1 cellular context compared by ENCODE assay signal in the genomic region with DNA sequence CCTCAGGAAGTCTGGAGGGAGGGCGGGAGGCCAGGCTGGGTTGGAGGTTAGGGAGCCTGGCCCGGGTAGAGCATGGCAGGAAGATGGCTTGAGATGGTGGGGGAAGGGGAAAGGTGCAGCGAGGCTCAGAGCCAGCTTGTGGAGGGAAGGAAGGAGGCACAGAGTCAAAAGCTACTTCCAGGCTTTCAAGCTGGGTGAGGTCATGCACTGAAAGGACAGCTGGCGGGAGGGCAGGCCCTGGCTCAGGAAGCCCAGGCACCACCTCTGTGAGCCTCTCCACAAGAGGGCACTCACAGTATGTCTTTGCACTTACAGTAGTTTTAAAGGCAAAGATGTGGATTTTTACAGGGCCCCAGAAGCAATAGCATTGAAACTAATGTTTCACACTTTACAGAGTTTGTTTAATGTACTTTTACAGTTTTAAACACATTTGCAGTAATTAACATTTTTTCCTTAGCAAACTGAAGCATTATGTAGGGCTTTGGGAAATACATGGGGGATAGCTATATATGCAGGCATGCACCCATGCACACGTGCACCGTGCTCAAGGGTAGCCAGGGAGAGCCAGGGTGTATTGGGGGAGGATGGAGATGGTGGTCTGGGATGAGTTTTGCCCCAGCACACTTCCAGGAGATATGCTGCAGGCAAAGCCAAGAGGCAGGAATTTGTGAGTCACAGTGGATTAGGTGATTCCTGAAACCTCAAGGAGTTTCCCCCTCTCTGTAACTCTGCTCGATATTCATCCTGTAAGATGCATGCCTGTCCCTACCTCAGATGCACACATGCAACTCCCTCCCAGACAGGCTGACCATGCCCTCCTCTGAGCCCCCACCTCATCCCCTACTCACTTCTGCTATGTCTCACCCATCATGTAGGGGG.
TF ChIP-seq lines count a peak whose summit lies in the region.

No MANE protein-coding gene starts in this region.

TF ChIP-seq in K562, 482 proteins besides CTCF, POLR2A, EP300 and RAD21:
- TF ChIP-seq NFATC3 (IDR thresholded peaks at IDR 0.05) (no peak), ZBTB33 (CRISPR knock-in tag; IDR thresholded peaks at IDR 0.05) (peak; percentile 82), DEAF1 (CRISPR knock-in tag; IDR thresholded peaks at IDR 0.05) (peak; percentile 71), JUN (IDR thresholded peaks at IDR 0.05; ENCODE audit: borderline replicate concordance, low read depth, low read length) (peak; percentile 53; the same call in 1 of the 2 replicates), JUN (CRISPR knock-in tag; IDR thresholded peaks at IDR 0.05; ENCODE audit: borderline replicate concordance) (no peak), FOSL1 (tag; conservative IDR thresholded peaks at IDR 0.05) (no peak), NR2C2 (CRISPR knock-in tag; IDR thresholded peaks at IDR 0.05) (no peak), NR2C2 (tag; IDR thresholded peaks at IDR 0.05) (0 out of 2 replicates have a peak, but pooled peaks have one; percentile 39), XRCC5 (IDR thresholded peaks at IDR 0.05; ENCODE audit: low read depth, low read length) (peak; percentile 78; the same call in 1 of the 2 replicates), YY1 (IDR thresholded peaks at IDR 0.05; ENCODE audit: borderline replicate concordance in 1 of 3, control insufficient read depth in 1 of 3, extremely low read depth in 1 of 3, insufficient read depth in 3 of 3, insufficient read length in 1 of 3, insufficient replicate concordance in 2 of 3, low read depth in 1 of 3, low read length in 2 of 3) (peak in 1 of 3 experiments; percentile 24), ATF7 (IDR thresholded peaks at IDR 0.05) (peak; percentile 88), AFF4 (CRISPR knock-in tag; IDR thresholded peaks at IDR 0.05) (no peak), E2F6 (IDR thresholded peaks at IDR 0.05; ENCODE audit: borderline replicate concordance in 1 of 2, extremely low read depth in 1 of 2, insufficient read depth in 1 of 2, insufficient read length in 1 of 2, low read depth in 1 of 2, low read length in 1 of 2, poor library complexity in 1 of 2, severe bottlenecking in 1 of 2) (peak in 1 of 2 experiments; percentile 14), RCOR1 (IDR thresholded peaks at IDR 0.05; ENCODE audit: borderline replicate concordance in 1 of 2, low read depth in 2 of 2, low read length in 2 of 2) (peak in 1 of 2 experiments; percentile 60; a peak in 2 of 4 replicates), MYC (IDR thresholded peaks at IDR 0.05; ENCODE audit: low read depth, low read length) (peak; percentile 23; the same call in 1 of the 2 replicates), MYC (CRISPR knock-in tag; IDR thresholded peaks at IDR 0.05; ENCODE audit: borderline replicate concordance, low read depth) (no peak), ZFX (CRISPR knock-in tag; IDR thresholded peaks at IDR 0.05) (no peak), MAZ (CRISPR knock-in tag; conservative IDR thresholded peaks at IDR 0.05 in 1 of 2, IDR thresholded peaks at IDR 0.05 in 1 of 2) (0 out of 4 replicates have a peak, but pooled peaks of 1 of the 2 experiments have one; percentile 33), MCM2 (IDR thresholded peaks at IDR 0.05; ENCODE audit: low read depth) (no peak), MNT (conservative IDR thresholded peaks at IDR 0.05) (peak in 1 of 2 experiments; percentile 30; a peak in 1 of 4 replicates), SMC3 (conservative IDR thresholded peaks at IDR 0.05; ENCODE audit: insufficient read depth, low read depth, low read length) (peak; percentile 80), JUND (IDR thresholded peaks at IDR 0.05; ENCODE audit: borderline replicate concordance, low read depth, low read length) (peak; percentile 78), JUND (tag; IDR thresholded peaks at IDR 0.05; ENCODE audit: borderline replicate concordance, low read depth, low read length) (peak; percentile 76; the same call in 1 of the 3 replicates), TARDBP (IDR thresholded peaks at IDR 0.05) (no peak), ARID4B (CRISPR knock-in tag; IDR thresholded peaks at IDR 0.05) (peak; percentile 48; the same call in 1 of the 2 replicates), ETV1 (tag; conservative IDR thresholded peaks at IDR 0.05; ENCODE audit: low read depth) (0 out of 2 replicates have a peak, but pooled peaks have one; percentile 20)
- TF ChIP-seq, protein P1, sequence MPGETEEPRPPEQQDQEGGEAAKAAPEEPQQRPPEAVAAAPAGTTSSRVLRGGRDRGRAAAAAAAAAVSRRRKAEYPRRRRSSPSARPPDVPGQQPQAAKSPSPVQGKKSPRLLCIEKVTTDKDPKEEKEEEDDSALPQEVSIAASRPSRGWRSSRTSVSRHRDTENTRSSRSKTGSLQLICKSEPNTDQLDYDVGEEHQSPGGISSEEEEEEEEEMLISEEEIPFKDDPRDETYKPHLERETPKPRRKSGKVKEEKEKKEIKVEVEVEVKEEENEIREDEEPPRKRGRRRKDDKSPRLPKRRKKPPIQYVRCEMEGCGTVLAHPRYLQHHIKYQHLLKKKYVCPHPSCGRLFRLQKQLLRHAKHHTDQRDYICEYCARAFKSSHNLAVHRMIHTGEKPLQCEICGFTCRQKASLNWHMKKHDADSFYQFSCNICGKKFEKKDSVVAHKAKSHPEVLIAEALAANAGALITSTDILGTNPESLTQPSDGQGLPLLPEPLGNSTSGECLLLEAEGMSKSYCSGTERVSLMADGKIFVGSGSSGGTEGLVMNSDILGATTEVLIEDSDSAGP (CRISPR knock-in tag; IDR thresholded peaks at IDR 0.05) = peak; percentile 82
- TF ChIP-seq, protein P2, sequence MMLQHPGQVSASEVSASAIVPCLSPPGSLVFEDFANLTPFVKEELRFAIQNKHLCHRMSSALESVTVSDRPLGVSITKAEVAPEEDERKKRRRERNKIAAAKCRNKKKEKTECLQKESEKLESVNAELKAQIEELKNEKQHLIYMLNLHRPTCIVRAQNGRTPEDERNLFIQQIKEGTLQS (IDR thresholded peaks at IDR 0.05) = peak; percentile 73
- TF ChIP-seq, protein P2 (CRISPR knock-in tag; conservative IDR thresholded peaks at IDR 0.05) = no peak
- TF ChIP-seq, protein P3, sequence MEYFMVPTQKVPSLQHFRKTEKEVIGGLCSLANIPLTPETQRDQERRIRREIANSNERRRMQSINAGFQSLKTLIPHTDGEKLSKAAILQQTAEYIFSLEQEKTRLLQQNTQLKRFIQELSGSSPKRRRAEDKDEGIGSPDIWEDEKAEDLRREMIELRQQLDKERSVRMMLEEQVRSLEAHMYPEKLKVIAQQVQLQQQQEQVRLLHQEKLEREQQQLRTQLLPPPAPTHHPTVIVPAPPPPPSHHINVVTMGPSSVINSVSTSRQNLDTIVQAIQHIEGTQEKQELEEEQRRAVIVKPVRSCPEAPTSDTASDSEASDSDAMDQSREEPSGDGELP (CRISPR knock-in tag; IDR thresholded peaks at IDR 0.05; ENCODE audit: borderline replicate concordance) = peak; percentile 94
